8 cellular contexts compared by ENCODE assay signal in genomic region chr7:105304040-105304895, GRCh38.
DNase-seq lines count a peak whose midpoint lies in the region; ATAC-seq and TF ChIP-seq lines count a peak whose summit lies in the region.

No MANE protein-coding gene starts in this region.

- H3K36me3 Mint-ChIP-seq in activated T-helper 17 cell treated with anti-CD3 and anti-CD28 coated beads, Interleukin-2, amount 50 U/mL, for 72 hours (ENCODE audit: low read depth): peaks cover 5% of the 10 kb centered on the region
- H3K36me3 Mint-ChIP-seq in memory B cell: peaks cover 10% of the 10 kb centered on the region

- H3K4me3 ChIP-seq in PC-9: no peak overlapping the region

- H3K9me2 ChIP-seq in PC-9 (ENCODE audit: insufficient read depth): no peaks in the 10 kb centered on the region

- no peak overlapping the region for H2AFZ ChIP-seq in PC-9

- H4K20me1 ChIP-seq in PC-9 (ENCODE audit: insufficient read depth): no peaks in the 10 kb centered on the region

- ATAC-seq in HG03066 (IDR thresholded peaks at IDR 0.05; ENCODE audit: low read depth, unreplicated experiment) (peak; percentile 59), memory B cell (ENCODE audit: low read depth) (no peak), omental fat pad (ENCODE audit: low FRiP score) (no peak)
- ATAC-seq in activated T-helper 17 cell treated with anti-CD3 and anti-CD28 coated beads, Interleukin-2, amount 50 U/mL, for 72 hours (replicated peaks): peak; percentile 75

- peak overlapping the region; percentile 85 for H3K27ac Mint-ChIP-seq in activated T-helper 17 cell treated with anti-CD3 and anti-CD28 coated beads, Interleukin-2, amount 50 U/mL, for 72 hours
- peak overlapping the region; percentile 67 for H3K27ac Mint-ChIP-seq in memory B cell

- peak overlapping the region; percentile 52 for H3K4me3 Mint-ChIP-seq in activated T-helper 17 cell treated with anti-CD3 and anti-CD28 coated beads, Interleukin-2, amount 50 U/mL, for 72 hours
- H3K4me3 Mint-ChIP-seq in memory B cell: no peak overlapping the region

- POLR2A ChIA-PET in PC-9 (lab: Charles Lee; ENCODE audit: unreplicated experiment): no interaction called here

- no peaks in the 10 kb centered on the region for H3K9me3 Mint-ChIP-seq in activated T-helper 17 cell treated with anti-CD3 and anti-CD28 coated beads, Interleukin-2, amount 50 U/mL, for 72 hours
- peaks cover 3% of the 10 kb centered on the region for H3K9me3 Mint-ChIP-seq in memory B cell

- H3K79me2 ChIP-seq in PC-9 (ENCODE audit: low read depth): peaks cover 5% of the 10 kb centered on the region; the same call in 1 of the 2 replicates

- BruUV-seq in PC-9 (replicated peaks; lab: Mats Ljungman, UMichigan): no TSS peak

- no peaks in the 10 kb centered on the region for H3K36me3 ChIP-seq in PC-9 (ENCODE audit: low read depth)

- H3K4me1 ChIP-seq in PC-9 (replicated peaks; ENCODE audit: insufficient read depth): no peaks in the 10 kb centered on the region

- H3K4me1 Mint-ChIP-seq in activated T-helper 17 cell treated with anti-CD3 and anti-CD28 coated beads, Interleukin-2, amount 50 U/mL, for 72 hours: peaks cover 47% of the 10 kb centered on the region
- H3K4me1 Mint-ChIP-seq in memory B cell: peaks cover 25% of the 10 kb centered on the region

- H3K27me3 ChIP-seq in PC-9 (ENCODE audit: insufficient read depth, low read depth): no peaks in the 10 kb centered on the region

- DNase-seq in stimulated activated naive CD4-positive, alpha-beta T cell treated with Interleukin-2 at 50 U/mL for 16 hours (lab: John Stamatoyannopoulos, UW): peak; percentile 23
- DNase-seq in stimulated activated naive CD4-positive, alpha-beta T cell (lab: John Stamatoyannopoulos, UW): no peak
- no peak for DNase-seq in memory B cell (ENCODE audit: low spot score in 2 of 2)
- DNase-seq in DMS79 treated with DMSO at 0.1 percent for 48 hours (lab: John Stamatoyannopoulos, UW): no peak
- no peak for DNase-seq in omental fat pad (ENCODE audit: low spot score)
- no peak for DNase-seq in PC-9

- H3K4me2 ChIP-seq in PC-9: no peak overlapping the region

- no peaks in the 10 kb centered on the region for H3K9me3 ChIP-seq in PC-9 (ENCODE audit: insufficient read depth, low read depth)

- no peak overlapping the region for H3K27ac ChIP-seq in PC-9

- CTCF ChIA-PET in PC-9 (lab: Charles Lee): interaction anchor here (0.6 kb wide), 1 partner anchor 40 kb away, joined by 3 read pairs; no protein-coding TSS in a partner anchor

- no peak for TF ChIP-seq CTCF in omental fat pad (IDR thresholded peaks at IDR 0.05)
- TF ChIP-seq CTCF in PC-9 (conservative IDR thresholded peaks at IDR 0.05): no peak

- intact Hi-C loops in PC-9 (cut with micrococcal nuclease; ENCODE audit: unreplicated experiment): no loop called here

- H3K27me3 Mint-ChIP-seq in activated T-helper 17 cell treated with anti-CD3 and anti-CD28 coated beads, Interleukin-2, amount 50 U/mL, for 72 hours: no peaks in the 10 kb centered on the region
- no peaks in the 10 kb centered on the region for H3K27me3 Mint-ChIP-seq in memory B cell

- no peaks in the 10 kb centered on the region for H3F3A ChIP-seq in PC-9 (ENCODE audit: insufficient read depth, low read depth)

Comparison
In these comparisons a context has a peak if more than half of its experiments do, and no peak if none do; other contexts are left out.
1. ATAC-seq: peak in HG03066 (single experiment) and activated T-helper 17 cell treated with anti-CD3 and anti-CD28 coated beads, Interleukin-2, amount 50 U/mL, for 72 hours (single experiment); none in memory B cell (single experiment) and omental fat pad (single experiment).